Comparison of ENCODE assay signal across 17 cellular contexts in the genomic region with DNA sequence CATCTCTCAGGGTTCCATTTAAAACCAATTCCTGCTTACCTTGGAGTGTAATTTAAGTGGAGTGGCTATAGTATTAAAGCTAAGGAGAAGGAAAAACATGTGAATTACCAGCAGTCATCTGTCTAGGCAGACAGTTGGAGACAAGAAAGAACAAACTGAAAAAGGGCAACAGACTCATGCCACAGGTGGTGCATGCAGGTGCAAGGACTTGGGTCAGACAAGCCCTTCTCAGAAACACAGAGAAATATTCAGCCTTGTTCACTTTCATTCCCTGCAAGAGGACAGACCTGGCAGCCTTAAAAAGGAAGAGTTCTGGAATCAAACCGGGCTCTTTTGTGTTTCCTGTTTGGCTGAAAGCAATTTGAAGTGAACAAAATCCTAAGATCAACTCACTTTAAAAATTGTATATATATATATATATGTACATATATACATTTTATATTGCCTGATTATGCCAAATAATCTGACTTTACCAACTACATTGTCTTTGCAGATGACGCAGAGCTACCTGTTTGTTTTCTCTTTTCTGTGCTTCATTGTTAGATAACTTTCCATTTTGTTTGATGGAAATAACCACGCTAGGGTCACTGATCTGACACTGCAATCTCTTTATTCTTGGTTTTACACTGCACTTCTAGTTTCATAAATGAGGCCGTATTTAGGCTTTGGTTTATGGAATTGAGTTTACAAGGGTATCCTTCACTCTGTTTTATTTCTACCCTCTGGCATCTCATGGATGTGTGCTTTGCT. TPM values are rescaled to one million over a fixed set of nuclear protein-coding genes. Genes with fewer than 3 reads are reported as not detected.
DNase-seq lines count a peak whose midpoint lies in the region; ATAC-seq and TF ChIP-seq lines count a peak whose summit lies in the region.
"Had no signal": no experiment of that assay in that cellular context is flagged by ENCODE, and none has a peak within 500 bp of the region (broad histone marks: within the 10 kb centered on the region; RNA-seq: fewer than 3 reads in every experiment).

No MANE protein-coding gene starts in this region.

- H3K4me3 ChIP-seq in GM12864 (ENCODE audit: low read depth, low read length) (no peak overlapping the region), KMS-11 (IDR thresholded peaks at IDR 0.05; ENCODE audit: insufficient read depth, low read depth, low read length) (no peak overlapping the region)
- H3K4me3 ChIP-seq: ascending aorta, spleen, tibial artery had no signal

- peaks cover 68% of the 10 kb centered on the region for H3K4me1 ChIP-seq in KMS-11 (ENCODE audit: low read depth, poor library complexity, severe bottlenecking)
- H3K4me1 ChIP-seq: ascending aorta had no signal

- H3K27ac ChIP-seq in KMS-11: peak overlapping the region; percentile 18
- H3K27ac ChIP-seq: ascending aorta, spleen, tibial artery had no signal

- H3K4me2 ChIP-seq in KMS-11: peak overlapping the region; percentile 86

- H2AFZ ChIP-seq in KMS-11 (ENCODE audit: low read depth): no peak overlapping the region

- no peaks in the 10 kb centered on the region for H3K79me2 ChIP-seq in KMS-11 (ENCODE audit: insufficient read depth, low read depth)

- peak; percentile 41 for DNase-seq in GM12864 (ENCODE audit: low read depth)
- DNase-seq in dermis microvascular lymphatic vessel endothelial cell (ENCODE audit: low read depth in 2 of 2): peak; percentile 58 to 70
- DNase-seq in DMS153 (lab: John Stamatoyannopoulos, UW): no peak
- DNase-seq in occipital lobe (lab: John Stamatoyannopoulos, UW): no peak
- no peak for DNase-seq in activated CD8-positive, alpha-beta memory T cell treated with anti-CD3 and anti-CD28 coated beads for 24 hours
- DNase-seq: activated CD4-positive, CD25-positive, alpha-beta regulatory T cell treated with anti-CD3 and anti-CD28 coated beads, Interleukin-2, amount 50 U/mL, for 72 hours; activated gamma-delta T cell; BE2C; cerebellar nuclear complex; hippocampal formation; kidney; MV-4-11; spleen; tibial artery had no signal

- peak overlapping the region; percentile 1; the same call in 1 of the 2 replicates for H3K9ac ChIP-seq in KMS-11

- no peaks in the 10 kb centered on the region for H3K36me3 ChIP-seq in KMS-11 (ENCODE audit: insufficient read depth)
- H3K36me3 ChIP-seq: ascending aorta, BE2C, spleen, tibial artery had no signal

- no peaks in the 10 kb centered on the region for H4K20me1 ChIP-seq in KMS-11 (ENCODE audit: insufficient read depth)

- no peaks in the 10 kb centered on the region for H3K27me3 ChIP-seq in KMS-11 (ENCODE audit: insufficient read depth, low read depth)
- H3K27me3 ChIP-seq: ascending aorta, BE2C, spleen, tibial artery had no signal

- ATAC-seq in GM18868 (IDR thresholded peaks at IDR 0.05; ENCODE audit: unreplicated experiment): peak; percentile 42

- no peak for TF ChIP-seq CTCF in GM12864 (IDR thresholded peaks at IDR 0.05; ENCODE audit: low read depth, low read length, missing control alignments)
- no peak for TF ChIP-seq CTCF in KMS-11 (conservative IDR thresholded peaks at IDR 0.05; ENCODE audit: low read depth, low read length)

RNA-seq across cellular contexts. Expression of gene VPS54, which starts 35.1 kb away (rescaled TPM):
- total RNA-seq in dermis microvascular lymphatic vessel endothelial cell (15.5 and 17.4 TPM in 2 replicates), occipital lobe (43.5 TPM)

Comparison
In these comparisons a context has a peak if more than half of its experiments do, and no peak if none do; other contexts are left out.
1. DNase-seq: peak in GM12864 (single experiment) and dermis microvascular lymphatic vessel endothelial cell (2 of 2); none in DMS153 (single experiment), occipital lobe (single experiment) and activated CD8-positive, alpha-beta memory T cell treated with anti-CD3 and anti-CD28 coated beads for 24 hours (single experiment).